ENCODE assay signal across 9 cellular contexts in genomic region chr2:73987948-73988700, GRCh38. TPM values are rescaled to one million over a fixed set of nuclear protein-coding genes. Genes with fewer than 3 reads are reported as not detected.
DNase-seq lines count a peak whose midpoint lies in the region; ATAC-seq and TF ChIP-seq lines count a peak whose summit lies in the region.
"Had no signal": no experiment of that assay in that cellular context is flagged by ENCODE, and none has a peak within 500 bp of the region (broad histone marks: within the 10 kb centered on the region; RNA-seq: fewer than 3 reads in every experiment).

No MANE protein-coding gene starts in this region.

- no peak for TF ChIP-seq EP300 in gastroesophageal sphincter (IDR thresholded peaks at IDR 0.05)

- no peak for TF ChIP-seq CTCF in GM12875 (IDR thresholded peaks at IDR 0.05; ENCODE audit: borderline replicate concordance, insufficient read depth, low read depth, low read length)
- no peak for TF ChIP-seq CTCF in esophagus squamous epithelium (IDR thresholded peaks at IDR 0.05)
- TF ChIP-seq CTCF in gastroesophageal sphincter (IDR thresholded peaks at IDR 0.05) = no peak

- H3K36me3 ChIP-seq in SK-N-MC (ENCODE audit: insufficient read depth, low read length) (peaks cover 37% of the 10 kb centered on the region), esophagus squamous epithelium (peaks cover 0 to 20% (median 0%) of the 10 kb centered on the region in 3 donors), rectal smooth muscle tissue (ENCODE audit: control insufficient read depth, insufficient read depth, low read length) (no peaks in the 10 kb centered on the region), gastroesophageal sphincter (no peaks in the 10 kb centered on the region)

- 44 to 48% methylated on average over 7 to 9 of the region's 10 CpGs for WGBS in esophagus squamous epithelium, 2 donors
- WGBS in gastroesophageal sphincter (ENCODE audit: low coverage in 1 of 2), 2 donors = 10 to 57% methylated on average over 2 to 7 of the region's 10 CpGs

- H3K9ac ChIP-seq in SK-N-MC (ENCODE audit: insufficient read length) (peak overlapping the region; percentile 20), rectal smooth muscle tissue (ENCODE audit: low read length) (no peak overlapping the region)

- peaks cover 37 to 90% (median 45%) of the 10 kb centered on the region in 3 donors for H3K4me1 ChIP-seq in esophagus squamous epithelium
- peaks cover 6% of the 10 kb centered on the region for H3K4me1 ChIP-seq in rectal smooth muscle tissue (ENCODE audit: control insufficient read depth, insufficient read depth, low read length)
- peaks cover 0 to 46% (median 27%) of the 10 kb centered on the region in 3 donors for H3K4me1 ChIP-seq in gastroesophageal sphincter

- H3K4me3 ChIP-seq in GM12875 (ENCODE audit: low read depth, low read length) (peak overlapping the region; percentile 76), SK-N-MC (peak overlapping the region; percentile 90), esophagus squamous epithelium (peak overlapping the region; percentile 24 to 89 (median 76)), rectal smooth muscle tissue (ENCODE audit: low read length) (peak overlapping the region; percentile 48), gastroesophageal sphincter (peak overlapping the region in 1 of 2 donors; percentile 64)

- no peak for ATAC-seq in gastroesophageal sphincter
- ATAC-seq in GM21723 (IDR thresholded peaks at IDR 0.05; ENCODE audit: unreplicated experiment) = no peak

- in situ Hi-C loops in KBM-7 (cut with MboI; ENCODE audit: low pct_unique_long_range_greater_than_20kb, low sequenced_read_pairs) = no loop called here

- DNase-seq in SK-N-MC (ENCODE audit: low read depth, low spot score) (no peak), esophagus squamous epithelium (lab: John Stamatoyannopoulos, UW) (no peak), NAMALWA (ENCODE audit: low spot score) (no peak), KBM-7 (no peak)
- DNase-seq: NCI-H524 treated with DMSO at 0.1 percent for 48 hours had no signal

- H3K9me3 ChIP-seq in SK-N-MC (ENCODE audit: low read depth, low read length) (no peaks in the 10 kb centered on the region), esophagus squamous epithelium (no peaks in the 10 kb centered on the region), gastroesophageal sphincter (no peaks in the 10 kb centered on the region)

- intact Hi-C loops in esophagus squamous epithelium (cut with DNase I) = no loop called here

- H3K27me3 ChIP-seq in esophagus squamous epithelium (no peaks in the 10 kb centered on the region), rectal smooth muscle tissue (ENCODE audit: control insufficient read depth, insufficient read depth, low read length) (no peaks in the 10 kb centered on the region), gastroesophageal sphincter (no peaks in the 10 kb centered on the region)

- H3K27ac ChIP-seq in SK-N-MC (no peak overlapping the region), esophagus squamous epithelium (peak overlapping the region in 3 of 4 donors; percentile 3 to 99 (median 88)), rectal smooth muscle tissue (ENCODE audit: low read depth, low read length) (no peak overlapping the region), gastroesophageal sphincter (no peak overlapping the region)

- TF ChIP-seq POLR2A in esophagus squamous epithelium (IDR thresholded peaks at IDR 0.05) (no peak), gastroesophageal sphincter (IDR thresholded peaks at IDR 0.05) (no peak)

RNA-seq across cellular contexts. Expression of gene TET3, which starts 3.4 kb away (rescaled TPM):
- total RNA-seq in esophagus squamous epithelium (10 to 100 TPM in 3 of 4 donors, 1 to 10 TPM in 1; 6.6 to 20.2 (median 16.2) TPM), gastroesophageal sphincter (1 to 10 TPM; 3.3 to 8.9 (median 5.8) TPM)

Comparison
In these comparisons a context has a peak if more than half of its experiments do, and no peak if none do; other contexts are left out.
1. H3K27ac ChIP-seq: peak in esophagus squamous epithelium (3 of 4); none in SK-N-MC (single experiment), rectal smooth muscle tissue (single experiment) and gastroesophageal sphincter (0 of 4).